Comparison of ENCODE assay signal across 14 cellular contexts in the genomic region with DNA sequence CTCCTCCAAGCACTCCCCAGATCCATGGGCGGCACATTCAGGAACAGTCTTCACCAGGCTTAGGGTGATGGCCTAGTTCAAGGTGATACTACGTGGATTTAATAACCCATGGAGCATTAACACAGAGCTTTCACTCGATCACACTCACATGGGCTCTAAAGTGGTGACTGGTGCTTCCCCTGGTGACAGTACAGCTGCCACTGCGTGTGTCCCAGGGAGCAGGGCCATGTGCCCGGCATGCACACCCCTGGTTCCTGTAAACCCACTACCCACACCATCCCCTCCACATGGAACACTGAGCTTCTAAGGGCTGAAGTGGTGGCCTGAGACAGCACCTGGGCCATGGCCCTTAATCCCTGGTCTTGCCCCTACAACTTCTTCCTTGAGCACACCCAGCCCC. TPM values are rescaled to one million over a fixed set of nuclear protein-coding genes. Genes with fewer than 3 reads are reported as not detected.
DNase-seq lines count a peak whose midpoint lies in the region; ATAC-seq and TF ChIP-seq lines count a peak whose summit lies in the region.
"Had no signal": no experiment of that assay in that cellular context is flagged by ENCODE, and none has a peak within 500 bp of the region (broad histone marks: within the 10 kb centered on the region; RNA-seq: fewer than 3 reads in every experiment).

No MANE protein-coding gene starts in this region.

- H3K9me3 ChIP-seq in left ventricle myocardium inferior (replicated peaks) (no peaks in the 10 kb centered on the region), right atrium auricular region (no peaks in the 10 kb centered on the region), endodermal cell (ENCODE audit: control insufficient read depth, low read length) (no peaks in the 10 kb centered on the region), gastrocnemius medialis (no peaks in the 10 kb centered on the region)
- H3K9me3 ChIP-seq: BLaER1 treated with 17β-estradiol and CSF1 and Interleukin-3, amounts not matched to agents 10 nM and 100 nM had no signal

- no peak for TF ChIP-seq POLR2A in gastrocnemius medialis (IDR thresholded peaks at IDR 0.05)

- H3K4me3 Mint-ChIP-seq in endodermal cell (no peak overlapping the region), Calu3 (ENCODE audit: low read depth, unreplicated experiment) (no peak overlapping the region)

- no TSS peak for BruUV-seq in Calu3 (replicated peaks; lab: Mats Ljungman, UMichigan)

- peaks cover 20% of the 10 kb centered on the region for H3K4me1 Mint-ChIP-seq in endodermal cell
- H3K4me1 Mint-ChIP-seq in Calu3 (ENCODE audit: low read depth, unreplicated experiment): no peaks in the 10 kb centered on the region

- WGBS in endodermal cell (ENCODE audit: insufficient coverage in 1 of 2, insufficient read length in 1 of 2), 2 experiments: 93 to 96% methylated on average over 3 to 5 of the region's 5 CpGs

- no peak for DNase-seq in left ventricle myocardium inferior
- no peak for DNase-seq in right atrium auricular region (ENCODE audit: low spot score)
- peak; percentile 28 for DNase-seq in endodermal cell
- peak in 1 of 2 donors; percentile 7 for DNase-seq in gastrocnemius medialis
- DNase-seq in stimulated activated CD8-positive, alpha-beta memory T cell treated with anti-CD3 and anti-CD28 coated beads, Interleukin-4, amount 100 ng/mL, for 48 hours: no peak
- DNase-seq in Calu3: no peak
- DNase-seq: NCI-H1417 treated with DMSO at 0.1 percent for 48 hours, NCI-H2029, NCI-H524, RPMI8226 had no signal

- no peak overlapping the region for H3K4me3 ChIP-seq in left ventricle myocardium inferior
- H3K4me3 ChIP-seq in right atrium auricular region: no peak overlapping the region
- H3K4me3 ChIP-seq in endodermal cell (ENCODE audit: low read length): no peak overlapping the region
- no peak overlapping the region for H3K4me3 ChIP-seq in gastrocnemius medialis
- H3K4me3 ChIP-seq: BLaER1 treated with 17β-estradiol and CSF1 and Interleukin-3, amounts not matched to agents 10 nM and 100 nM had no signal

- H3K36me3 Mint-ChIP-seq in endodermal cell (ENCODE audit: low read depth) (no peaks in the 10 kb centered on the region), Calu3 (ENCODE audit: insufficient read depth, unreplicated experiment) (no peaks in the 10 kb centered on the region)

- no peaks in the 10 kb centered on the region for H3K27me3 ChIP-seq in left ventricle myocardium inferior (ENCODE audit: low read depth)
- H3K27me3 ChIP-seq in right atrium auricular region: no peaks in the 10 kb centered on the region
- no peaks in the 10 kb centered on the region for H3K27me3 ChIP-seq in endodermal cell (ENCODE audit: control insufficient read depth, insufficient read depth, low read length, poor library complexity, severe bottlenecking)
- H3K27me3 ChIP-seq in gastrocnemius medialis: no peaks in the 10 kb centered on the region
- H3K27me3 ChIP-seq: BLaER1 treated with 17β-estradiol and CSF1 and Interleukin-3, amounts not matched to agents 10 nM and 100 nM had no signal

- H3K9ac ChIP-seq in endodermal cell (ENCODE audit: extremely low read depth, low read length, poor library complexity, severe bottlenecking): no peak overlapping the region
- H3K9ac ChIP-seq: BLaER1 treated with 17β-estradiol and CSF1 and Interleukin-3, amounts not matched to agents 10 nM and 100 nM had no signal

- H3K27ac Mint-ChIP-seq in endodermal cell (no peak overlapping the region), Calu3 (ENCODE audit: unreplicated experiment) (no peak overlapping the region)

- ATAC-seq in gastrocnemius medialis: no peak
- no peak for ATAC-seq in GM18520 (IDR thresholded peaks at IDR 0.05; ENCODE audit: unreplicated experiment)
- no peak for ATAC-seq in HG03354 (IDR thresholded peaks at IDR 0.05; ENCODE audit: poor library complexity, severe bottlenecking, unreplicated experiment)
- ATAC-seq: HCT116 had no signal

- H3K27me3 Mint-ChIP-seq in endodermal cell (ENCODE audit: insufficient read depth) (no peaks in the 10 kb centered on the region), Calu3 (ENCODE audit: unreplicated experiment) (no peaks in the 10 kb centered on the region)

- in situ Hi-C loops in gastrocnemius medialis (cut with MboI; ENCODE audit: low sequenced_read_pairs in 4 of 4): no loop called here

- H3K9me3 Mint-ChIP-seq in endodermal cell: no peaks in the 10 kb centered on the region
- no peaks in the 10 kb centered on the region for H3K9me3 Mint-ChIP-seq in Calu3 (ENCODE audit: low read depth, unreplicated experiment)

- H3K4me1 ChIP-seq in left ventricle myocardium inferior (peaks cover 83% of the 10 kb centered on the region), right atrium auricular region (peaks cover 0 to 36% of the 10 kb centered on the region in 2 donors), endodermal cell (ENCODE audit: control insufficient read depth, insufficient read depth, low read length) (no peaks in the 10 kb centered on the region), gastrocnemius medialis (peaks cover 12 to 33% of the 10 kb centered on the region in 2 donors)

- TF ChIP-seq CTCF in left ventricle myocardium inferior (IDR thresholded peaks at IDR 0.05; ENCODE audit: borderline replicate concordance): no peak
- no peak for TF ChIP-seq CTCF in right atrium auricular region (IDR thresholded peaks at IDR 0.05)
- no peak for TF ChIP-seq CTCF in endodermal cell (conservative IDR thresholded peaks at IDR 0.05)
- TF ChIP-seq CTCF in gastrocnemius medialis (IDR thresholded peaks at IDR 0.05 in 4 of 5, conservative IDR thresholded peaks at IDR 0.05 in 1 of 5): no peak
- TF ChIP-seq CTCF in Calu3 (IDR thresholded peaks at IDR 0.05; ENCODE audit: unreplicated experiment): no peak

- CTCF ChIA-PET in Calu3 (lab: Charles Lee): no interaction called here

- H3K27ac ChIP-seq in left ventricle myocardium inferior (replicated peaks) (peak overlapping the region; percentile 68), right atrium auricular region (peak overlapping the region in 1 of 2 donors; percentile 24), endodermal cell (ENCODE audit: low read depth, low read length) (no peak overlapping the region), gastrocnemius medialis (peak overlapping the region in 3 of 4 donors; percentile 42 to 65 (median 55))
- H3K27ac ChIP-seq: BLaER1 treated with 17β-estradiol and CSF1 and Interleukin-3, amounts not matched to agents 10 nM and 100 nM had no signal

- intact Hi-C loops in left ventricle myocardium inferior (cut with micrococcal nuclease) (no loop called here), gastrocnemius medialis (cut with DNase I; ENCODE audit: low total_unique reads) (no loop called here), Calu3 (cut with micrococcal nuclease; ENCODE audit: unreplicated experiment) (no loop called here)

- H3K36me3 ChIP-seq in left ventricle myocardium inferior: peaks cover 64% of the 10 kb centered on the region
- H3K36me3 ChIP-seq in right atrium auricular region: peaks cover 37% of the 10 kb centered on the region
- H3K36me3 ChIP-seq in endodermal cell (ENCODE audit: control insufficient read depth, insufficient read depth, low read length): no peaks in the 10 kb centered on the region
- H3K36me3 ChIP-seq in gastrocnemius medialis: no peaks in the 10 kb centered on the region

RNA-seq across cellular contexts. Expression of a gene that starts 27.8 kb away (rescaled TPM):
- total RNA-seq in left ventricle myocardium inferior (23.8 TPM), right atrium auricular region (10 to 100 TPM; 30.3 to 30.5 TPM), endodermal cell (10 to 100 TPM; 60.2 to 65.6 TPM), gastrocnemius medialis (100 to 1,000 TPM in 1 of 4 donors, 10 to 100 TPM in 3; 24.2 to 108 (median 29.3) TPM), Calu3 (2022) (29.9 and 30.7 TPM in 2 replicates)
- 76.8 TPM for polyA plus RNA-seq in endodermal cell (2013, experiment 1 of 2)
- polyA plus RNA-seq in endodermal cell (2013, experiment 2 of 2): 70.0 TPM

RNA-seq across cellular contexts. Expression of a gene that starts 37.6 kb away (rescaled TPM):
- 159 TPM for total RNA-seq in left ventricle myocardium inferior
- 10 to 100 TPM; 25.6 to 26.4 TPM for total RNA-seq in right atrium auricular region
- total RNA-seq in endodermal cell: under 1 TPM in 1 of 2 donors, not detected in 1; 0.22 TPM
- polyA plus RNA-seq in endodermal cell (2013, experiment 1 of 2): 0.68 TPM
- polyA plus RNA-seq in endodermal cell (2013, experiment 2 of 2): 0.50 TPM
- total RNA-seq in gastrocnemius medialis: 10 to 100 TPM; 11.4 to 84.6 (median 11.8) TPM
- 3.6 TPM in 2 replicates for total RNA-seq in Calu3 (2022)
